27 cellular contexts compared by ENCODE assay signal in the genomic region with DNA sequence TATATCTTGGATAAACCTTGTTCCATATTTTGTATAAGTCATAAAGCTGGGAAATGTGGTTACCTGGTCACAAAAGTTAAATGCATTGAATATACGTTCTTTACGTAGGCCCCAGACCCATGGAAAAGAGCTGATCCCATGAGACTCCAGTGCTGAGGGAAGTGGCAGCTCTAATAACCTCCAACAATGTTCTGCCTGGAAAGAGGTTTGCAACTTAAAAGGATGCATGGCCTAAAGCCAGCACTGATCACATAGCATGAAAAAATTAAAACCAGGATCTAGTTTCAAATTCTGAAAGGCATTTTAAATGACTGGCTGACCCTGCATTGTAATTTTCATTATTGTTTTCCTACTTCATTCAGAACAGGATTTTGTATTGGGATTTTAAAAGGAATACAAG. TPM values are rescaled to one million over a fixed set of nuclear protein-coding genes. Genes with fewer than 3 reads are reported as not detected.
DNase-seq lines count a peak whose midpoint lies in the region; ATAC-seq and TF ChIP-seq lines count a peak whose summit lies in the region.
"Had no signal": no experiment of that assay in that cellular context is flagged by ENCODE, and none has a peak within 500 bp of the region (broad histone marks: within the 10 kb centered on the region; RNA-seq: fewer than 3 reads in every experiment).

No MANE protein-coding gene starts in this region.

- H3K9me3 ChIP-seq in PC-3 (ENCODE audit: low read length), result no peaks in the 10 kb centered on the region
- H3K9me3 ChIP-seq: heart left ventricle had no signal

- BruUV-seq in PC-3 (replicated peaks; lab: Mats Ljungman, UMichigan), result no TSS peak

- H3K79me2 ChIP-seq in mesendoderm (ENCODE audit: control insufficient read depth, insufficient read depth, low read length) (no peaks in the 10 kb centered on the region), PC-3 (ENCODE audit: low read length) (no peaks in the 10 kb centered on the region)

- H3K27me3 ChIP-seq in mesendoderm (ENCODE audit: insufficient read depth, low read length, poor library complexity) (no peaks in the 10 kb centered on the region), PC-3 (ENCODE audit: low read length) (no peaks in the 10 kb centered on the region)
- H3K27me3 ChIP-seq: BLaER1, heart left ventricle had no signal

- no peak for TF ChIP-seq CTCF in PC-3 (conservative IDR thresholded peaks at IDR 0.05; ENCODE audit: low read depth, low read length)

- DNase-seq in DMS153 (lab: John Stamatoyannopoulos, UW) (peak; percentile 28), NCI-H2081 (lab: John Stamatoyannopoulos, UW) (peak; percentile 40 to 58), astrocyte of the hippocampus (ENCODE audit: low read depth, low spot score) (peak; percentile 20), mesendoderm (no peak), NCI-H146 treated with DMSO at 0.1 percent for 48 hours (lab: John Stamatoyannopoulos, UW; ENCODE audit: unreplicated experiment) (no peak), PC-3 (no peak), RKO (ENCODE audit: low spot score) (no peak)
- DNase-seq: ACHN; activated CD4-positive, alpha-beta T cell treated with anti-CD3 and anti-CD28 coated beads, Interleukin-2, amount 10 ng/mL, durations not matched to agents 7 days and 5 days; activated CD8-positive, alpha-beta memory T cell treated with anti-CD3 and anti-CD28 coated beads, Interleukin-2, amount 10 ng/mL, durations not matched to agents 7 days and 5 days; activated naive CD4-positive, alpha-beta T cell treated with anti-CD3 and anti-CD28 coated beads for 36 hours; amygdala; dermis blood vessel endothelial cell; DMS79 treated with DMSO at 0.1 percent for 48 hours; heart left ventricle; KG1; left colon; NCI-H2029 treated with DMSO at 0.1 percent for 48 hours; nucleus accumbens; RPMI8226; stimulated activated CD4-positive, alpha-beta T cell treated with anti-CD3 and anti-CD28 coated beads, Interleukin-12 subunit alpha, Interleukin-12 subunit beta, amount 100 ng/mL, for 4 hours; stimulated activated CD4-positive, alpha-beta T cell treated with anti-CD3 and anti-CD28 coated beads, Interleukin-4, amount 100 ng/mL, for 24 hours; stimulated activated naive CD4-positive, alpha-beta T cell treated with Interleukin-2 at 50 U/mL for 16 hours; T-helper 17 cell; WERI-Rb-1 had no signal

- POLR2A ChIA-PET in PC-3 (lab: Charles Lee; ENCODE audit: unreplicated experiment), result no interaction called here

- H2AFZ ChIP-seq in PC-3 (ENCODE audit: low read length), result no peak overlapping the region

- H3K36me3 ChIP-seq in mesendoderm (ENCODE audit: control insufficient read depth, insufficient read depth, low read length) (no peaks in the 10 kb centered on the region), PC-3 (ENCODE audit: low read depth, low read length) (no peaks in the 10 kb centered on the region)
- H3K36me3 ChIP-seq: BLaER1, heart left ventricle, WERI-Rb-1 had no signal

- H3K4me3 ChIP-seq in mesendoderm (ENCODE audit: low read length) (no peak overlapping the region), PC-3 (ENCODE audit: low read length) (no peak overlapping the region)
- H3K4me3 ChIP-seq: BLaER1, heart left ventricle had no signal

- H4K5ac ChIP-seq in mesendoderm (ENCODE audit: low read length), result no peak overlapping the region

- no peak overlapping the region for H3K4ac ChIP-seq in mesendoderm (ENCODE audit: low read depth, low read length)

- H2BK5ac ChIP-seq in mesendoderm (ENCODE audit: low read length), result no peak overlapping the region

- ATAC-seq in PC-3 (no peak), HG02798 (IDR thresholded peaks at IDR 0.05; ENCODE audit: poor library complexity, unreplicated experiment) (no peak)
- ATAC-seq: activated CD8-positive, alpha-beta memory T cell treated with anti-CD3 and anti-CD28 coated beads, Interleukin-2, amount 10 ng/mL, durations not matched to agents 7 days and 5 days; heart left ventricle; left colon; T-helper 17 cell had no signal

- no peaks in the 10 kb centered on the region for H3K4me1 ChIP-seq in mesendoderm (ENCODE audit: control insufficient read depth, low read depth, low read length)
- no peaks in the 10 kb centered on the region for H3K4me1 ChIP-seq in PC-3 (ENCODE audit: insufficient read depth, low read length)

- no peak overlapping the region for H3K27ac ChIP-seq in mesendoderm (ENCODE audit: low read depth, low read length)
- H3K27ac ChIP-seq in PC-3 (ENCODE audit: low read length), result no peak overlapping the region
- H3K27ac ChIP-seq: BLaER1, heart left ventricle, WERI-Rb-1 had no signal

- H3K9me2 ChIP-seq in PC-3 (replicated peaks; ENCODE audit: low read length), result no peaks in the 10 kb centered on the region

- H4K8ac ChIP-seq in mesendoderm (ENCODE audit: low read depth, low read length), result no peak overlapping the region

- CTCF ChIA-PET in PC-3 (lab: Charles Lee), result interaction anchor here (0.6 kb wide), 1 partner anchor 61 kb away, joined by 4 read pairs; no protein-coding TSS in a partner anchor

- H3K4me2 ChIP-seq in mesendoderm (ENCODE audit: low read length) (no peak overlapping the region), PC-3 (ENCODE audit: low read length) (no peak overlapping the region)
- H3K4me2 ChIP-seq: BLaER1 had no signal

- no peaks in the 10 kb centered on the region for H4K20me1 ChIP-seq in PC-3 (ENCODE audit: low read length)
- H4K20me1 ChIP-seq: BLaER1 had no signal

- no peak overlapping the region for H3K23ac ChIP-seq in mesendoderm (ENCODE audit: low read length)

- no peak overlapping the region for H2AK5ac ChIP-seq in mesendoderm (ENCODE audit: low read length)

- H2BK15ac ChIP-seq in mesendoderm (replicated peaks; ENCODE audit: low read depth), result peak overlapping the region; percentile 19

- H3K9ac ChIP-seq in mesendoderm (ENCODE audit: low read length), result no peak overlapping the region
- no peak overlapping the region for H3K9ac ChIP-seq in PC-3 (ENCODE audit: low read length)
- H3K9ac ChIP-seq: BLaER1 had no signal

- no peak overlapping the region for H2BK120ac ChIP-seq in mesendoderm (ENCODE audit: low read depth, low read length)

- intact Hi-C loops in PC-3 (cut with micrococcal nuclease), result no loop called here

- no peaks in the 10 kb centered on the region for H3K79me1 ChIP-seq in mesendoderm (ENCODE audit: low read length)

- WGBS in mesendoderm (ENCODE audit: extremely low coverage, insufficient coverage, low lambda C conversion rate), result no CpG with 5 or more reads among the region's 2 CpGs

- H3K18ac ChIP-seq in mesendoderm (ENCODE audit: low read length), result no peak overlapping the region

- H3K56ac ChIP-seq in mesendoderm (ENCODE audit: low read length), result no peak overlapping the region

- H3F3A ChIP-seq in PC-3 (ENCODE audit: low read length, unreplicated experiment), result no peaks in the 10 kb centered on the region

RNA-seq across cellular contexts. Expression of a gene that starts 27.9 kb away (rescaled TPM):
- 0.83 TPM for polyA plus RNA-seq in mesendoderm (2013, experiment 1 of 2)
- polyA plus RNA-seq in mesendoderm (2013, experiment 2 of 2), result 0.76 TPM
- not detected in 2 replicates for total RNA-seq in PC-3 (2014; rRNA removed)
- total RNA-seq: activated CD4-positive, alpha-beta T cell treated with anti-CD3 and anti-CD28 coated beads, Interleukin-2, amount 10 ng/mL, durations not matched to agents 7 days and 5 days; activated CD8-positive, alpha-beta memory T cell treated with anti-CD3 and anti-CD28 coated beads, Interleukin-2, amount 10 ng/mL, durations not matched to agents 7 days and 5 days; activated naive CD4-positive, alpha-beta T cell treated with anti-CD3 and anti-CD28 coated beads for 36 hours; dermis blood vessel endothelial cell; left colon; T-helper 17 cell had no signal

Comparison
In these comparisons a context has a peak if more than half of its experiments do, and no peak if none do; other contexts are left out.
1. DNase-seq: peak in DMS153 (single experiment), NCI-H2081 (2 of 2) and astrocyte of the hippocampus (single experiment); none in mesendoderm (single experiment), NCI-H146 treated with DMSO at 0.1 percent for 48 hours (single experiment), PC-3 (single experiment) and RKO (single experiment).